Comparison of ENCODE assay signal across 9 cellular contexts in genomic region chr7:106926892-106927291, GRCh38.
"Had no signal": no experiment of that assay in that cellular context is flagged by ENCODE, and none has a peak within 500 bp of the region (broad histone marks: within the 10 kb centered on the region; RNA-seq: fewer than 3 reads in every experiment).

No MANE protein-coding gene starts in this region.

- H3K4me1 ChIP-seq: HAP-1 had no signal

- H3K4me1 Mint-ChIP-seq: IgD-negative memory B cell had no signal

- DNase-seq: GM23248, GOT3, H7, HFFc6 had no signal

- H3K36me3 ChIP-seq: HAP-1 had no signal

- H3K4me3 ChIP-seq: GM23248, HAP-1 had no signal

- ATAC-seq: HCT116, HepG2 had no signal

- FAIRE-seq: HepG2 had no signal

- H3K27ac Mint-ChIP-seq: HFFc6, IgD-negative memory B cell had no signal

- H3K9ac ChIP-seq: GM23248 had no signal

- H2AFZ ChIP-seq: GM23248 had no signal

- H3K27me3 Mint-ChIP-seq: IgD-negative memory B cell had no signal

- H3K27ac ChIP-seq: GM23248, HL-60 had no signal

- H3K9me3 Mint-ChIP-seq: HFFc6 had no signal

- H3K4me3 Mint-ChIP-seq: HFFc6, IgD-negative memory B cell had no signal

- H3K9me3 ChIP-seq: HAP-1 had no signal
